8 cellular contexts compared by ENCODE assay signal in the genomic region with DNA sequence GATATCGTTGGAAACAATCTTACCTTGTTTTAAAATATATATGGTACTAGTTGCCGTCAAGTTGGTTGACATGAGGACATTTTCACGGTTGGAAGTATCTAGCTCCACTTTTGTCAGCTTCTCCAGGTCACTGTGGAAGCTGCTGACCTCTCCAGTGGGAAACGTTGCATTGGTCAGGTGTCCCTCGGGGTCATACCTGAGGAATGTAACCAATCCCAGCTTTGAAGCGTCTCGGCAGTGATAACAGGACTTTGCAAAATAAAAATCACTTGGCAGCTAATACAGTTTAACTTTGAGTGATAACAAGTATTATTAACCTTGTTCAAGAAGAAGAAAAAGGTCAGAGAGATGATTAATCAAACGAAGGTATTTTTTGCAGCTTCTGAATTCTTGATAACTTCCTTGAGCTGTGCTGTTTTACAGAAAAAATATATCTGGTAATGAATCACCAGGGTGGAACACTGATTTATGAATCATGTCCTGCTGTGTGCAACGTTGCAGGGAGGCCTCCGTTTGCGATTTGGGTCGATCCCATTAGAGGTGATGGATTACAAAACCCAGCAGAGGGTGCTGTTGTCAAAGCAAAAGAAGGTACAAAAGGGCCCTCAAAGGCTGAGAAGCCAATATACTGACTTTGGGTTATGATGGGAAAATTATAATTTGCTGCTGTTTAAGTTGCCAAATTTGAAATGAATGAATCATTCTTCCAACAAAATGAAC.
DNase-seq lines count a peak whose midpoint lies in the region; ATAC-seq and TF ChIP-seq lines count a peak whose summit lies in the region.

No MANE protein-coding gene starts in this region.

- peak; percentile 93 for ATAC-seq in HG02759 (IDR thresholded peaks at IDR 0.05; ENCODE audit: unreplicated experiment)
- ATAC-seq in left lobe of liver: peak; percentile 93

- H3K36me3 ChIP-seq in WERI-Rb-1: no peaks in the 10 kb centered on the region

- peaks cover 45% of the 10 kb centered on the region for H3K27me3 ChIP-seq in WERI-Rb-1 (ENCODE audit: insufficient read depth, low read depth, severe bottlenecking)

- peak; percentile 47; the same call in 1 of the 2 replicates for TF ChIP-seq CTCF in WERI-Rb-1 (IDR thresholded peaks at IDR 0.05; ENCODE audit: low read depth, low read length)
- peak; percentile 37 for TF ChIP-seq CTCF in cardiac fibroblast (IDR thresholded peaks at IDR 0.05; ENCODE audit: low read depth, low read length)

- DNase-seq in NCI-H2107 treated with DMSO at 0.1 percent for 48 hours (lab: John Stamatoyannopoulos, UW; ENCODE audit: unreplicated experiment) (peak; percentile 28), NCI-H2107 (lab: John Stamatoyannopoulos, UW) (no peak), NCI-H2029 treated with DMSO at 0.1 percent for 48 hours (lab: John Stamatoyannopoulos, UW) (peak; percentile 17), WERI-Rb-1 (peak; percentile 38), cardiac fibroblast (ENCODE audit: low read depth in 2 of 2) (peak; percentile 68 to 86), left lobe of liver (ENCODE audit: low spot score) (peak; percentile 45)
- DNase-seq in stimulated activated CD4-positive, alpha-beta T cell treated with anti-CD3 and anti-CD28 coated beads, TNF-alpha, amount 100 ng/mL, for 48 hours (ENCODE audit: low read depth in 3 of 3): peak; percentile 39 to 67 (median 58)

- H3K9me3 ChIP-seq in WERI-Rb-1 (ENCODE audit: severe bottlenecking): no peaks in the 10 kb centered on the region

- H3K4me3 ChIP-seq in WERI-Rb-1 (ENCODE audit: low read depth, low read length): no peak overlapping the region
- H3K4me3 ChIP-seq in cardiac fibroblast (replicated peaks in 1 of 2; ENCODE audit: low read depth in 2 of 2, low read length in 2 of 2): no peak overlapping the region

- no peak overlapping the region for H3K27ac ChIP-seq in WERI-Rb-1
